Comparison of ENCODE assay signal across 8 cellular contexts in the genomic region with DNA sequence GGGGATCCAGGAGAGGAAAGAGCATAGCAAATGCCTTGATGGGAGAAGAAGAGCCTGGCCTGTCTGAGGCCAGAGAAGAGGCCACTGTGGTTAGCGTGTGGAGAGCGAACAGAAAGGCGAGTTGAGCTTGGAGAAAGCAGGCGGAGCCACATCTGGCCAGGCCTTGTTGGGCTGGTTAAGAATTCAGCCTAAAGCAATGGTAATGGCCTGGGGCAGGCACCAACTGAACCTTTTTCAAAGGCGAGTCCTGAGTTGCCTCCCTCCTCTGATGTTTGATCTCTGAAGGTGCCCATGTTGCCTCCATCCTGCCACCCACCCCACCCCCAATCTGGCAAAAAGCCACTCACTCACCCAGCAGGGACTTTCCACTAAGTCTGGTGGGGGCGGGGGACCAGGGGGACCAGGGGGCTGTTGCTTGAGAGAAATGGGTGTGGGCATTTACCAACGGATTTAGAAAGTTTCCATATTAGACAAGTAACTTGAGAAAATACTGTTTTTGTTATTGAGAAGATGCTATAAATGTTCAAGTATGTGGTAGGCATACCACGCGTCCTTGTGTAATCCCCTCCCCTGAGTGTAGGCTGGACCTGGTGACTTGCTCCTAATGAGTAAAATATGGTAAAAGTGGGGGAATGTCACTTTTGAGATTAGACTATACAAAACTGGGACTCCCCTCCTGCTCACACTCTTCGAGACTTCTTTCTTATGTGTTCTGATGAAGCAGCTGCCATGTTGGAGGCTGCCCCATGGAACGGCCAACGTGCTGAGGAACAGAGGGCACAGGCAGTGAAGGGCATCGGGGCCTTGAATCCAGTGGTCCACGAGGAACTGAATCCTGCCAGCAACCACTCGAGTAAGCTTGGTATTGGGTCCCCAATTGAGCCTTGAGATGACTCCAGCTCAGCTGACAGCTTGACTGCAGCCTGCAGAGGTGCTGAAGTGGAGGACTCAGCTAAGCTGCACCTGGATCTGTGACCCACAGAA. TPM values are rescaled to one million over a fixed set of nuclear protein-coding genes. Genes with fewer than 3 reads are reported as not detected.
DNase-seq lines count a peak whose midpoint lies in the region; ATAC-seq and TF ChIP-seq lines count a peak whose summit lies in the region.

No MANE protein-coding gene starts in this region.

- ATAC-seq in activated B cell treated with CpG ODN at 0.5 μM for 24 hours (ENCODE audit: low read depth) = peak; percentile 26
- ATAC-seq in GM18519 (IDR thresholded peaks at IDR 0.05; ENCODE audit: low FRiP score, unreplicated experiment) = no peak

- peak overlapping the region; percentile 42 for H3K4me3 Mint-ChIP-seq in activated B cell treated with CpG ODN at 0.5 μM for 24 hours

- H3K9me3 Mint-ChIP-seq in activated B cell treated with CpG ODN at 0.5 μM for 24 hours = no peaks in the 10 kb centered on the region

- POLR2A ChIA-PET in activated B cell treated with CpG ODN at 0.5 μM for 24 hours (lab: Charles Lee) = interaction anchor here (0.5 to 40.7 kb wide), 12 partner anchors 8 to 1012 kb away, joined by 3 to 1450 read pairs (median 8); partner anchors contain the start of genes CASC3, CCR7 and IGFBP4

- no peaks in the 10 kb centered on the region for H3K36me3 ChIP-seq in breast epithelium

- H3K27me3 ChIP-seq in breast epithelium = no peaks in the 10 kb centered on the region

- H3K4me1 Mint-ChIP-seq in activated B cell treated with CpG ODN at 0.5 μM for 24 hours = peaks cover 60% of the 10 kb centered on the region

- H3K36me3 Mint-ChIP-seq in activated B cell treated with CpG ODN at 0.5 μM for 24 hours (ENCODE audit: low read depth) = no peaks in the 10 kb centered on the region

- peak overlapping the region; percentile 93 for H3K27ac Mint-ChIP-seq in activated B cell treated with CpG ODN at 0.5 μM for 24 hours

- TF ChIP-seq CTCF in GM12865 (IDR thresholded peaks at IDR 0.05; ENCODE audit: insufficient read depth, low read depth, low read length, missing control alignments) (no peak), activated B cell treated with CpG ODN at 0.5 μM for 24 hours (IDR thresholded peaks at IDR 0.05) (no peak), breast epithelium (IDR thresholded peaks at IDR 0.05) (no peak)

- H3K27ac ChIP-seq in breast epithelium = peak overlapping the region; percentile 96 to 100

- H3K4me1 ChIP-seq in breast epithelium = peaks cover 7 to 25% of the 10 kb centered on the region in 2 donors

- no peak overlapping the region; the same call in 1 of the 2 replicates for H3K4me3 ChIP-seq in GM12865 (ENCODE audit: low read depth, low read length)
- no peak overlapping the region for H3K4me3 ChIP-seq in breast epithelium

- no peaks in the 10 kb centered on the region for H3K27me3 Mint-ChIP-seq in activated B cell treated with CpG ODN at 0.5 μM for 24 hours

- no peaks in the 10 kb centered on the region for H3K9me3 ChIP-seq in breast epithelium

- intact Hi-C loops in activated B cell treated with CpG ODN at 0.5 μM for 24 hours (cut with micrococcal nuclease) (loop anchor here (1.0 to 5.0 kb wide), 3 partner anchors 15 to 1116 kb away; partner anchors contain the start of gene TOP2A), breast epithelium (cut with DNase I; ENCODE audit: low total_unique reads) (no loop called here)

- DNase-seq in GM12865 (ENCODE audit: low read depth) (peak; percentile 71), activated B cell treated with CpG ODN at 0.5 μM for 24 hours (no peak), breast epithelium (ENCODE audit: low spot score in 2 of 2) (peak in 1 of 2 donors; percentile 49), SHP77 treated with DMSO at 0.1 percent for 48 hours (lab: John Stamatoyannopoulos, UW) (no peak), NCI-H1048 (lab: John Stamatoyannopoulos, UW) (no peak), NCI-H2196 (lab: John Stamatoyannopoulos, UW; ENCODE audit: unreplicated experiment) (no peak)
- peak; percentile 78 for DNase-seq in stimulated activated CD4-positive, alpha-beta T cell treated with anti-CD3 and anti-CD28 coated beads, Interleukin-2, amount 100 ng/mL, for 4 hours (ENCODE audit: low read depth)

- CTCF ChIA-PET in activated B cell treated with CpG ODN at 0.5 μM for 24 hours (lab: Charles Lee) = interaction anchor here (0.9 to 6.8 kb wide), 20 partner anchors 10 to 229 kb away, joined by 3 to 112 read pairs (median 12); partner anchors contain the start of genes IGFBP4 and TOP2A

- no peak for TF ChIP-seq POLR2A in breast epithelium (IDR thresholded peaks at IDR 0.05)

RNA-seq across cellular contexts. Expression of gene TNS4, which starts 29.9 kb away (rescaled TPM):
- total RNA-seq in activated B cell treated with CpG ODN at 0.5 μM for 24 hours (0.18 TPM in 1 of 2 replicates, not detected in the other), breast epithelium (10 to 100 TPM in 2 of 3 donors, not detected in 1; 30.5 to 52.2 TPM)

RNA-seq across cellular contexts. Expression of gene CCR7, which starts 34.0 kb away (rescaled TPM):
- total RNA-seq in activated B cell treated with CpG ODN at 0.5 μM for 24 hours = 572 and 573 TPM in 2 replicates
- 1 to 10 TPM in 1 of 3 donors, under 1 TPM in 2; 0.16 to 1.0 (median 0.33) TPM for total RNA-seq in breast epithelium

Comparison
In these comparisons a context has a peak if more than half of its experiments do, and no peak if none do; other contexts are left out.
1. DNase-seq: peak in GM12865 (single experiment) and stimulated activated CD4-positive, alpha-beta T cell treated with anti-CD3 and anti-CD28 coated beads, Interleukin-2, amount 100 ng/mL, for 4 hours (single experiment); none in activated B cell treated with CpG ODN at 0.5 μM for 24 hours (single experiment), SHP77 treated with DMSO at 0.1 percent for 48 hours (single experiment), NCI-H1048 (single experiment) and NCI-H2196 (single experiment).
2. RNA of gene CCR7, which starts 34.0 kb away (total RNA-seq): 572 to 573 TPM in activated B cell treated with CpG ODN at 0.5 μM for 24 hours; 0.16 to 1.0 TPM in breast epithelium; every median in the first group is over 100 times any median in the second.